ENCODE assay signal across 12 cellular contexts in the genomic region with DNA sequence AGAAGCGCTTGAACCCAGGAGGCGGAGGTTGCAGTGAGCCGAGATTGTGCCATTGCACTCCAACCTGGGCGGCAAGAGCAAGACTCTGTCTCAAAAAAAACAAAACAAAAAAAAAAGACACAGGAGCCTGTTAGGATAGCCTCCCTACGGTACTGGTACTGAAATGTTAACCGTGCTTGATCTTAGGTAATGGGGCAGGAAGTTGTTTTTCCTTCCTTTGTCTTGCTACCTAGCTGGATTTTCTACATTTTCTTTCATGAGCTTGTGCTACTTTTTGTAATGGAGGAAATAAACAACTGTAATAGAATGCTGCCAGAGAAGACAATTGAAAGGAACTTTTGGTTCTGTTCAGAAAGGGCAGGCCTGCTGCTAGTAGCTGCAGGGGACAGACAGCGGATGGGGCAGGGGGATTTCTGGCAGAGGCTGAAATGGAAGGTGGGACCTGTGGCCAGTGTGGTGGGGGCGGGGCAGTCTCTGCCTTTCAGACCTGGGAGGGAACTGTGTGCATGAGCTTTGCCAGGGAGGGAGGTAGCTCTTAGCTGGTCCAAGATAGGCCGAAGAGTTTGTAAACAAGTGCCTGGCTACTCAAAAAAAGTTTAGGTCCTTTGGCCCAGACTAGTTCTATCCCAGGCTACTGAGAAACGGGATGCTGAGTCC. TPM values are rescaled to one million over a fixed set of nuclear protein-coding genes. Genes with fewer than 3 reads are reported as not detected.
DNase-seq lines count a peak whose midpoint lies in the region; TF ChIP-seq lines count a peak whose summit lies in the region.
"Had no signal": no experiment of that assay in that cellular context is flagged by ENCODE, and none has a peak within 500 bp of the region (broad histone marks: within the 10 kb centered on the region; RNA-seq: fewer than 3 reads in every experiment).

No MANE protein-coding gene starts in this region.

- H3K27ac ChIP-seq in liver (ENCODE audit: low read depth in 1 of 2, low read length in 2 of 2) (peak overlapping the region; percentile 90 to 100), prostate gland (peak overlapping the region; percentile 84), tibial nerve (no peak overlapping the region)
- H3K27ac ChIP-seq: gastrocnemius medialis had no signal

- TF ChIP-seq CTCF in Loucy (conservative IDR thresholded peaks at IDR 0.05; ENCODE audit: low read length) (no peak), liver (IDR thresholded peaks at IDR 0.05; ENCODE audit: low read depth, low read length, missing input control) (no peak), prostate gland (IDR thresholded peaks at IDR 0.05) (peak in 1 of 4 experiments; percentile 5), tibial nerve (IDR thresholded peaks at IDR 0.05) (no peak)

- H3K27me3 ChIP-seq in Loucy (ENCODE audit: insufficient read depth, low read length, poor library complexity, severe bottlenecking) (no peaks in the 10 kb centered on the region), liver (ENCODE audit: control insufficient read depth in 4 of 4, insufficient read depth in 4 of 4, low read length in 3 of 4) (no peaks in the 10 kb centered on the region), prostate gland (replicated peaks; ENCODE audit: insufficient read depth) (no peaks in the 10 kb centered on the region), tibial nerve (no peaks in the 10 kb centered on the region)
- H3K27me3 ChIP-seq: gastrocnemius medialis had no signal

- DNase-seq in erythroblast (lab: John Stamatoyannopoulos, UW) (peak; percentile 19 to 23), prostate gland (ENCODE audit: low spot score) (peak; percentile 70), cerebellum (ENCODE audit: low spot score) (no peak), SIG-M5 treated with dmso at 0.1 percent for 504 hours (lab: John Stamatoyannopoulos, UW; ENCODE audit: unreplicated experiment) (no peak), NCI-H524 (lab: John Stamatoyannopoulos, UW) (no peak), tibial nerve (ENCODE audit: low spot score in 2 of 2) (no peak)
- DNase-seq: activated CD8-positive, alpha-beta T cell treated with anti-CD3 and anti-CD28 coated beads for 36 hours; gastrocnemius medialis; kidney; NCI-H526 treated with DMSO at 0.1 percent for 48 hours had no signal

- H2AFZ ChIP-seq in Loucy (ENCODE audit: low read length), result peak overlapping the region; percentile 62

- no peaks in the 10 kb centered on the region for H3F3A ChIP-seq in Loucy (ENCODE audit: low read depth)

- TF ChIP-seq RAD21 in liver (IDR thresholded peaks at IDR 0.05), result no peak

- H3K9me3 ChIP-seq in Loucy (ENCODE audit: insufficient read depth, low read depth, low read length), result no peaks in the 10 kb centered on the region
- H3K9me3 ChIP-seq in liver (ENCODE audit: control insufficient read depth in 4 of 4, low read length in 3 of 4), result no peaks in the 10 kb centered on the region
- no peaks in the 10 kb centered on the region for H3K9me3 ChIP-seq in prostate gland
- H3K9me3 ChIP-seq in tibial nerve, result no peaks in the 10 kb centered on the region
- H3K9me3 ChIP-seq: gastrocnemius medialis had no signal

- no peaks in the 10 kb centered on the region for H3K4me1 ChIP-seq in Loucy (ENCODE audit: insufficient read depth, low read length, poor library complexity, severe bottlenecking)
- H3K4me1 ChIP-seq in liver (ENCODE audit: control insufficient read depth in 4 of 4, insufficient read depth in 4 of 4, low read length in 3 of 4), result peaks cover 0 to 34% (median 13%) of the 10 kb centered on the region in 4 donors
- H3K4me1 ChIP-seq in prostate gland (replicated peaks), result peaks cover 21% of the 10 kb centered on the region
- peaks cover 0 to 4% (median 0%) of the 10 kb centered on the region in 4 donors for H3K4me1 ChIP-seq in tibial nerve

- 43% methylated on average over 10 of the region's 10 CpGs for WGBS in liver
- WGBS in prostate gland, result 49% methylated on average over 10 of the region's 10 CpGs
- 71 to 77% methylated on average over 10 of the region's 10 CpGs for WGBS in tibial nerve, 2 donors

- H3K79me2 ChIP-seq in Loucy (ENCODE audit: insufficient read depth, low read length), result no peaks in the 10 kb centered on the region

- H3K9ac ChIP-seq in Loucy (ENCODE audit: low read depth, low read length, poor library complexity, severe bottlenecking) (no peak overlapping the region), liver (ENCODE audit: low read depth in 1 of 2, low read length in 2 of 2) (peak overlapping the region in 1 of 2 donors; percentile 62)

- TF ChIP-seq EP300 in tibial nerve (IDR thresholded peaks at IDR 0.05), result no peak

- H3K9me2 ChIP-seq in Loucy (replicated peaks; ENCODE audit: low read depth, low read length), result no peaks in the 10 kb centered on the region

- intact Hi-C loops in prostate gland (cut with DNase I), result loop anchor here (5.0 kb wide), 1 partner anchor 50 kb away; the partner anchor contains the start of gene IDH2

- no peak overlapping the region for H3K4me3 ChIP-seq in Loucy (ENCODE audit: low read length, poor library complexity, severe bottlenecking)
- H3K4me3 ChIP-seq in liver (ENCODE audit: low read depth in 1 of 3, low read length in 3 of 3), result no peak overlapping the region
- no peak overlapping the region for H3K4me3 ChIP-seq in prostate gland
- H3K4me3 ChIP-seq in tibial nerve, result no peak overlapping the region
- H3K4me3 ChIP-seq: gastrocnemius medialis had no signal

- no peak overlapping the region for H3K4me2 ChIP-seq in Loucy (ENCODE audit: low read depth, low read length, poor library complexity, severe bottlenecking)

- no peaks in the 10 kb centered on the region for H3K36me3 ChIP-seq in Loucy (ENCODE audit: insufficient read depth, low read length)
- H3K36me3 ChIP-seq in liver (ENCODE audit: control insufficient read depth in 4 of 4, insufficient read depth in 3 of 4, low read depth in 1 of 4, low read length in 3 of 4), result no peaks in the 10 kb centered on the region
- no peaks in the 10 kb centered on the region for H3K36me3 ChIP-seq in prostate gland
- no peaks in the 10 kb centered on the region for H3K36me3 ChIP-seq in tibial nerve
- H3K36me3 ChIP-seq: gastrocnemius medialis had no signal

- TF ChIP-seq POLR2A in erythroblast (IDR thresholded peaks at IDR 0.05; ENCODE audit: low read length), result no peak
- TF ChIP-seq POLR2A in prostate gland (IDR thresholded peaks at IDR 0.05), result no peak
- no peak for TF ChIP-seq POLR2A in tibial nerve (IDR thresholded peaks at IDR 0.05)

- no peaks in the 10 kb centered on the region for H4K20me1 ChIP-seq in Loucy (ENCODE audit: insufficient read depth, low read length, poor library complexity, severe bottlenecking)

TF ChIP-seq in liver, 16 proteins besides CTCF, POLR2A, EP300 and RAD21 (continues in another document):
- TF ChIP-seq FOXA1 (IDR thresholded peaks at IDR 0.05), result no peak
- TF ChIP-seq REST (IDR thresholded peaks at IDR 0.05), result no peak
- TF ChIP-seq HNF4A (conservative IDR thresholded peaks at IDR 0.05), result peak; percentile 28 to 35
- peak; percentile 21 to 26 for TF ChIP-seq RXRA (IDR thresholded peaks at IDR 0.05)
- TF ChIP-seq, protein P1, sequence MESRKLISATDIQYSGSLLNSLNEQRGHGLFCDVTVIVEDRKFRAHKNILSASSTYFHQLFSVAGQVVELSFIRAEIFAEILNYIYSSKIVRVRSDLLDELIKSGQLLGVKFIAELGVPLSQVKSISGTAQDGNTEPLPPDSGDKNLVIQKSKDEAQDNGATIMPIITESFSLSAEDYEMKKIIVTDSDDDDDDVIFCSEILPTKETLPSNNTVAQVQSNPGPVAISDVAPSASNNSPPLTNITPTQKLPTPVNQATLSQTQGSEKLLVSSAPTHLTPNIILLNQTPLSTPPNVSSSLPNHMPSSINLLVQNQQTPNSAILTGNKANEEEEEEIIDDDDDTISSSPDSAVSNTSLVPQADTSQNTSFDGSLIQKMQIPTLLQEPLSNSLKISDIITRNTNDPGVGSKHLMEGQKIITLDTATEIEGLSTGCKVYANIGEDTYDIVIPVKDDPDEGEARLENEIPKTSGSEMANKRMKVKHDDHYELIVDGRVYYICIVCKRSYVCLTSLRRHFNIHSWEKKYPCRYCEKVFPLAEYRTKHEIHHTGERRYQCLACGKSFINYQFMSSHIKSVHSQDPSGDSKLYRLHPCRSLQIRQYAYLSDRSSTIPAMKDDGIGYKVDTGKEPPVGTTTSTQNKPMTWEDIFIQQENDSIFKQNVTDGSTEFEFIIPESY (IDR thresholded peaks at IDR 0.05), result no peak
- TF ChIP-seq GABPA (IDR thresholded peaks at IDR 0.05 in 1 of 2, conservative IDR thresholded peaks at IDR 0.05 in 1 of 2), result no peak
- TF ChIP-seq, protein P2, sequence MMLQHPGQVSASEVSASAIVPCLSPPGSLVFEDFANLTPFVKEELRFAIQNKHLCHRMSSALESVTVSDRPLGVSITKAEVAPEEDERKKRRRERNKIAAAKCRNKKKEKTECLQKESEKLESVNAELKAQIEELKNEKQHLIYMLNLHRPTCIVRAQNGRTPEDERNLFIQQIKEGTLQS (IDR thresholded peaks at IDR 0.05), result no peak

RNA-seq across cellular contexts. Expression of gene SEMA4B, which starts 49.0 kb away (rescaled TPM):
- total RNA-seq in liver (10 to 100 TPM; 38.8 to 52.2 TPM), prostate gland (10 to 100 TPM; 96.1 to 99.6 TPM), cerebellum (35.7 TPM), tibial nerve (100 to 1,000 TPM in 1 of 4 donors, 10 to 100 TPM in 3; 43.1 to 104 (median 59.0) TPM)
- polyA plus RNA-seq in liver, result 10 to 100 TPM; 14.3 to 15.2 TPM

RNA-seq across cellular contexts. Expression of gene IDH2, which starts 49.8 kb away (rescaled TPM):
- total RNA-seq in liver, result 100 to 1,000 TPM; 149 to 318 TPM
- polyA plus RNA-seq in liver, result 100 to 1,000 TPM; 278 to 339 TPM
- total RNA-seq in prostate gland, result 100 to 1,000 TPM in 1 of 2 donors, 10 to 100 TPM in 1; 98.1 to 190 TPM
- total RNA-seq in cerebellum, result 51.9 TPM
- 10 to 100 TPM; 15.7 to 41.4 (median 20.3) TPM for total RNA-seq in tibial nerve

Comparison
In these comparisons a context has a peak if more than half of its experiments do, and no peak if none do; other contexts are left out.
1. DNase-seq: peak in erythroblast (2 of 2) and prostate gland (single experiment); none in cerebellum (single experiment), SIG-M5 treated with dmso at 0.1 percent for 504 hours (single experiment), NCI-H524 (0 of 2) and tibial nerve (0 of 2).
2. H3K27ac ChIP-seq: peak in liver (2 of 2) and prostate gland (2 of 2); none in tibial nerve (0 of 4).